In genomic region chr5:89297111-89297510, GRCh38 we compare ENCODE assay signal across 19 cellular contexts.
DNase-seq lines count a peak whose midpoint lies in the region; ATAC-seq and TF ChIP-seq lines count a peak whose summit lies in the region.
"Had no signal": no experiment of that assay in that cellular context is flagged by ENCODE, and none has a peak within 500 bp of the region (broad histone marks: within the 10 kb centered on the region; RNA-seq: fewer than 3 reads in every experiment).

No MANE protein-coding gene starts in this region.

- peak; percentile 78 to 99 for ATAC-seq in activated T-cell treated with anti-CD3 and anti-CD28 coated beads, Interleukin-2, amount 50 U/mL, for 72 hours (replicated peaks in 1 of 2)
- peak; percentile 37 for ATAC-seq in GM18907 (IDR thresholded peaks at IDR 0.05; ENCODE audit: unreplicated experiment)
- peak; percentile 34 for ATAC-seq in HG03432 (IDR thresholded peaks at IDR 0.05; ENCODE audit: unreplicated experiment)
- ATAC-seq in stimulated activated naive B cell treated with anti-CD40 and anti-IgM and Interleukin-4, amounts not matched to agents 10 μg/mL and 1 μg/mL and 100 μg/mL, for 72 hours (replicated peaks) = peak; percentile 30 to 68
- ATAC-seq in GM18519 (IDR thresholded peaks at IDR 0.05; ENCODE audit: low FRiP score, unreplicated experiment) = no peak

- H3K27ac Mint-ChIP-seq in activated T-cell treated with anti-CD3 and anti-CD28 coated beads, Interleukin-2, amount 50 U/mL, for 72 hours = no peak overlapping the region
- H3K27ac Mint-ChIP-seq in stimulated activated naive B cell treated with anti-CD40 and anti-IgM and Interleukin-4, amounts not matched to agents 10 μg/mL and 1 μg/mL and 100 μg/mL, for 72 hours = no peak overlapping the region
- no peak overlapping the region for H3K27ac Mint-ChIP-seq in type B pancreatic cell
- H3K27ac Mint-ChIP-seq: CD4-positive, alpha-beta T cell had no signal

- H3K4me3 Mint-ChIP-seq in activated T-cell treated with anti-CD3 and anti-CD28 coated beads, Interleukin-2, amount 50 U/mL, for 72 hours = no peak overlapping the region
- H3K4me3 Mint-ChIP-seq in stimulated activated naive B cell treated with anti-CD40 and anti-IgM and Interleukin-4, amounts not matched to agents 10 μg/mL and 1 μg/mL and 100 μg/mL, for 72 hours = no peak overlapping the region
- no peak overlapping the region for H3K4me3 Mint-ChIP-seq in type B pancreatic cell
- H3K4me3 Mint-ChIP-seq: CD4-positive, alpha-beta T cell had no signal

- H3K36me3 Mint-ChIP-seq in activated T-cell treated with anti-CD3 and anti-CD28 coated beads, Interleukin-2, amount 50 U/mL, for 72 hours (ENCODE audit: insufficient read depth in 2 of 2) = no peaks in the 10 kb centered on the region
- peaks cover 17 to 27% of the 10 kb centered on the region in 2 donors for H3K36me3 Mint-ChIP-seq in stimulated activated naive B cell treated with anti-CD40 and anti-IgM and Interleukin-4, amounts not matched to agents 10 μg/mL and 1 μg/mL and 100 μg/mL, for 72 hours
- H3K36me3 Mint-ChIP-seq in type B pancreatic cell = no peaks in the 10 kb centered on the region

- peaks cover 0 to 5% of the 10 kb centered on the region in 2 donors for H3K9me3 Mint-ChIP-seq in activated T-cell treated with anti-CD3 and anti-CD28 coated beads, Interleukin-2, amount 50 U/mL, for 72 hours
- H3K9me3 Mint-ChIP-seq in stimulated activated naive B cell treated with anti-CD40 and anti-IgM and Interleukin-4, amounts not matched to agents 10 μg/mL and 1 μg/mL and 100 μg/mL, for 72 hours = peaks cover 8 to 15% of the 10 kb centered on the region in 2 donors
- H3K9me3 Mint-ChIP-seq in type B pancreatic cell = no peaks in the 10 kb centered on the region
- H3K9me3 Mint-ChIP-seq: CD4-positive, alpha-beta T cell had no signal

- peak; percentile 5 to 47 for DNase-seq in activated T-cell treated with anti-CD3 and anti-CD28 coated beads, Interleukin-2, amount 50 U/mL, for 72 hours
- DNase-seq in activated T-cell treated with anti-CD3 and anti-CD28 coated beads for 4 hours (no peak), NCI-H1694 treated with DMSO at 0.1 percent for 48 hours (lab: John Stamatoyannopoulos, UW) (no peak), type B pancreatic cell (ENCODE audit: extremely low spot score, unreplicated experiment) (no peak)
- DNase-seq in stimulated activated naive B cell treated with anti-CD40 and anti-IgM and Interleukin-4, amounts not matched to agents 10 μg/mL and 1 μg/mL and 100 μg/mL, for 72 hours = no peak
- DNase-seq: Caco-2; CD4-positive, alpha-beta T cell; GM23248; MV-4-11; NCI-H1417; NCI-H1930; NCI-H226; NCI-H524; NCI-H82; OCI-M1; Right ventricle myocardium superior had no signal

- H3K27me3 Mint-ChIP-seq in activated T-cell treated with anti-CD3 and anti-CD28 coated beads, Interleukin-2, amount 50 U/mL, for 72 hours (ENCODE audit: low read depth) = no peaks in the 10 kb centered on the region
- no peaks in the 10 kb centered on the region for H3K27me3 Mint-ChIP-seq in stimulated activated naive B cell treated with anti-CD40 and anti-IgM and Interleukin-4, amounts not matched to agents 10 μg/mL and 1 μg/mL and 100 μg/mL, for 72 hours
- no peaks in the 10 kb centered on the region for H3K27me3 Mint-ChIP-seq in type B pancreatic cell
- H3K27me3 Mint-ChIP-seq: CD4-positive, alpha-beta T cell had no signal

- TF ChIP-seq CTCF in type B pancreatic cell (conservative IDR thresholded peaks at IDR 0.05) = no peak

- H3K4me1 Mint-ChIP-seq in activated T-cell treated with anti-CD3 and anti-CD28 coated beads, Interleukin-2, amount 50 U/mL, for 72 hours (ENCODE audit: low read depth) = peaks cover 13% of the 10 kb centered on the region
- peaks cover 24 to 47% of the 10 kb centered on the region in 2 donors for H3K4me1 Mint-ChIP-seq in stimulated activated naive B cell treated with anti-CD40 and anti-IgM and Interleukin-4, amounts not matched to agents 10 μg/mL and 1 μg/mL and 100 μg/mL, for 72 hours
- H3K4me1 Mint-ChIP-seq in type B pancreatic cell (ENCODE audit: unreplicated experiment) = no peaks in the 10 kb centered on the region

Comparison
In these comparisons a context has a peak if more than half of its experiments do, and no peak if none do; other contexts are left out.
1. DNase-seq: peak in activated T-cell treated with anti-CD3 and anti-CD28 coated beads, Interleukin-2, amount 50 U/mL, for 72 hours (2 of 2); none in activated T-cell treated with anti-CD3 and anti-CD28 coated beads for 4 hours (single experiment), stimulated activated naive B cell treated with anti-CD40 and anti-IgM and Interleukin-4, amounts not matched to agents 10 μg/mL and 1 μg/mL and 100 μg/mL, for 72 hours (single experiment), NCI-H1694 treated with DMSO at 0.1 percent for 48 hours (single experiment) and type B pancreatic cell (single experiment).